Comparison of ENCODE assay signal across 11 cellular contexts in the genomic region with DNA sequence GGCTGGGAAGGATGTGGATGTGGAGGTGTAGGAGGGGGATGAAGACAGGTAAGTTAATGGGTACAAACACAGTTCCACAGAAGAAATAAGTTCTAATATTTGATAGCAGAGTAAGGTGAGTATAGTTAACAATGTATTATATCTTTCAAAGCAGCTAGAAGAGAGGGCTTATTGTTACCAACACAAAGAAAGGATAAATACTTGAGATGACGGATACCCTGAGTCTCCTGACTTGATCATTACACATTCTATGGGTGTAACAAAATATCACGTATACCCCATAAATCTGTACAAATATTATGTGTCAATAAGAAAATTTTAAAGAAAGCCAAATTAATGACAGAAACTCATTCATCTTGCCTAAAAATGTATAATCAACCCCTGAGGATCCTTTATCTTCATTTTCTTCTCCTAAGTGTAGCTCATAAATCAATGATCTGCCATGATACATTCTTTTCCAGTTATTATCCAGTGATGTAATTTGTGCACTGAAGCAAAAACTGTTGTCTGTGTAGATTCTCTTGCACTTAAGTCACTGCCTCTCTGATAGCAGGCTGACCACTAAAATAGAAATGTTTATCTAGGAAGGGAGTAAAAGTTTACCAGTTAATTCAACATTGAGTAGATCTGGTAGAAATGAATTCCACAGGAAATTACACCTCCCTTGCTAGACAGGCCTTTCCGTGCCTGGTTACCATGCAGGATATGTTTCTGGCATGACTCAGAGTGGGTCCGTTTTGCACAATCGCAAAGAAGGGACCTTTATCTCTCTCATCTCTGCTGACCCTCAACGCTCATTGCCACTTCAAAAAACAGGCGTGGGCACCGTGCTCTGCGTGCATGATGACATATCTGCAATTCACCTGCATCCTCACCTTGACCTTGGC.
DNase-seq lines count a peak whose midpoint lies in the region; ATAC-seq and TF ChIP-seq lines count a peak whose summit lies in the region.
"Had no signal": no experiment of that assay in that cellular context is flagged by ENCODE, and none has a peak within 500 bp of the region (broad histone marks: within the 10 kb centered on the region; RNA-seq: fewer than 3 reads in every experiment).

No MANE protein-coding gene starts in this region.

- no peaks in the 10 kb centered on the region for H3K27me3 Mint-ChIP-seq in Calu3 (ENCODE audit: unreplicated experiment)
- peaks cover 1 to 21% (median 9%) of the 10 kb centered on the region in 5 donors for H3K27me3 Mint-ChIP-seq in naive thymus-derived CD8-positive, alpha-beta T cell

- no peak for TF ChIP-seq CTCF in Calu3 (IDR thresholded peaks at IDR 0.05; ENCODE audit: unreplicated experiment)

- H3K4me1 Mint-ChIP-seq in Calu3 (ENCODE audit: low read depth, unreplicated experiment) = peaks cover 75% of the 10 kb centered on the region
- no peaks in the 10 kb centered on the region for H3K4me1 Mint-ChIP-seq in naive thymus-derived CD8-positive, alpha-beta T cell
- H3K4me1 Mint-ChIP-seq: activated naive CD4-positive, alpha-beta T cell treated with anti-CD3 and anti-CD28 coated beads, Interleukin-2, amount 50 U/mL, for 24 hours had no signal

- H3K36me3 Mint-ChIP-seq in Calu3 (ENCODE audit: insufficient read depth, unreplicated experiment) = peaks cover 18% of the 10 kb centered on the region
- H3K36me3 Mint-ChIP-seq in naive thymus-derived CD8-positive, alpha-beta T cell = no peaks in the 10 kb centered on the region
- H3K36me3 Mint-ChIP-seq: activated naive CD4-positive, alpha-beta T cell treated with anti-CD3 and anti-CD28 coated beads, Interleukin-2, amount 50 U/mL, for 24 hours had no signal

- CTCF ChIA-PET in Calu3 (lab: Charles Lee) = interaction anchor here (0.8 to 1.4 kb wide), 4 partner anchors 12 to 325 kb away, joined by 3 to 5 read pairs (median 4); no protein-coding TSS in a partner anchor

- no peaks in the 10 kb centered on the region for H3K9me3 Mint-ChIP-seq in Calu3 (ENCODE audit: low read depth, unreplicated experiment)
- peaks cover 0 to 8% (median 0%) of the 10 kb centered on the region in 9 donors for H3K9me3 Mint-ChIP-seq in naive thymus-derived CD8-positive, alpha-beta T cell
- H3K9me3 Mint-ChIP-seq: activated naive CD4-positive, alpha-beta T cell treated with anti-CD3 and anti-CD28 coated beads, Interleukin-2, amount 50 U/mL, for 24 hours had no signal

- intact Hi-C loops in Calu3 (cut with micrococcal nuclease; ENCODE audit: unreplicated experiment) = no loop called here

- peak overlapping the region; percentile 77 for H3K27ac Mint-ChIP-seq in Calu3 (ENCODE audit: unreplicated experiment)
- no peak overlapping the region for H3K27ac Mint-ChIP-seq in naive thymus-derived CD8-positive, alpha-beta T cell
- H3K27ac Mint-ChIP-seq: activated naive CD4-positive, alpha-beta T cell treated with anti-CD3 and anti-CD28 coated beads, Interleukin-2, amount 50 U/mL, for 24 hours had no signal

- peak; percentile 68 for DNase-seq in Calu3
- peak; percentile 80 for DNase-seq in NCI-H2227 (lab: John Stamatoyannopoulos, UW; ENCODE audit: unreplicated experiment)
- peak; percentile 80 for DNase-seq in dedifferentiated amniotic fluid mesenchymal stem cell (ENCODE audit: extremely low spot score)
- peak; percentile 98 for DNase-seq in non-pigmented ciliary epithelial cell (ENCODE audit: low read depth)
- no peak for DNase-seq in GDM1 (lab: John Stamatoyannopoulos, UW)
- no peak for DNase-seq in KG1 (lab: John Stamatoyannopoulos, UW)
- no peak for DNase-seq in naive thymus-derived CD8-positive, alpha-beta T cell
- DNase-seq: NCI-H510A treated with DMSO at 0.1 percent for 48 hours, posterior cingulate gyrus had no signal

- no peak for ATAC-seq in HG02852 (IDR thresholded peaks at IDR 0.05; ENCODE audit: unreplicated experiment)
- no peak for ATAC-seq in naive thymus-derived CD8-positive, alpha-beta T cell

- peak overlapping the region; percentile 3 for H3K4me3 Mint-ChIP-seq in Calu3 (ENCODE audit: low read depth, unreplicated experiment)
- no peak overlapping the region for H3K4me3 Mint-ChIP-seq in naive thymus-derived CD8-positive, alpha-beta T cell
- H3K4me3 Mint-ChIP-seq: activated naive CD4-positive, alpha-beta T cell treated with anti-CD3 and anti-CD28 coated beads, Interleukin-2, amount 50 U/mL, for 24 hours had no signal

- POLR2A ChIA-PET in naive thymus-derived CD8-positive, alpha-beta T cell (lab: Charles Lee) = no interaction called here

- no TSS peak for BruUV-seq in Calu3 (replicated peaks; lab: Mats Ljungman, UMichigan)

Comparison
In these comparisons a context has a peak if more than half of its experiments do, and no peak if none do; other contexts are left out.
1. DNase-seq: peak in Calu3 (single experiment), NCI-H2227 (single experiment), dedifferentiated amniotic fluid mesenchymal stem cell (single experiment) and non-pigmented ciliary epithelial cell (single experiment); none in GDM1 (single experiment), KG1 (single experiment) and naive thymus-derived CD8-positive, alpha-beta T cell (0 of 10).